13 cellular contexts compared by ENCODE assay signal in genomic region chr19:48990400-48990799, GRCh38. TPM values are rescaled to one million over a fixed set of nuclear protein-coding genes. Genes with fewer than 3 reads are reported as not detected.
DNase-seq lines count a peak whose midpoint lies in the region; ATAC-seq and TF ChIP-seq lines count a peak whose summit lies in the region.
"Had no signal": no experiment of that assay in that cellular context is flagged by ENCODE, and none has a peak within 500 bp of the region (broad histone marks: within the 10 kb centered on the region; RNA-seq: fewer than 3 reads in every experiment).

No MANE protein-coding gene starts in this region.

- H3K4me3 ChIP-seq in BLaER1 treated with 17β-estradiol and CSF1 and Interleukin-3, amounts not matched to agents 10 nM and 100 nM: peak overlapping the region; percentile 5 to 91 (median 64); a peak in 13 of 20 replicates
- H3K4me3 ChIP-seq in HEK293 (ENCODE audit: low read depth, low read length): no peak overlapping the region
- no peak overlapping the region for H3K4me3 ChIP-seq in MG63
- H3K4me3 ChIP-seq: sigmoid colon had no signal

- CTCF ChIA-PET in HEK293 (lab: Yijun Ruan, JAX): interaction anchor here (1.3 kb wide), 1 partner anchor 11 kb away, joined by 5 read pairs; no protein-coding TSS in a partner anchor

- peaks cover 42% of the 10 kb centered on the region for H3K4me1 Mint-ChIP-seq in brain
- H3K4me1 Mint-ChIP-seq in nephron progenitor cell: peaks cover 42% of the 10 kb centered on the region

- H3K9ac ChIP-seq in BLaER1 treated with 17β-estradiol and CSF1 and Interleukin-3, amounts not matched to agents 10 nM and 100 nM: peak overlapping the region; percentile 33 to 98 (median 92); a peak in 21 of 22 replicates

- POLR2A ChIA-PET in HEK293 (lab: Yijun Ruan, JAX): interaction anchor here (0.7 kb wide), 1 partner anchor 143 kb away, joined by 6 read pairs; no protein-coding TSS in a partner anchor

- peak overlapping the region; percentile 95 to 100 (median 99) for H3K4me2 ChIP-seq in BLaER1 treated with 17β-estradiol and CSF1 and Interleukin-3, amounts not matched to agents 10 nM and 100 nM

- no peaks in the 10 kb centered on the region for H3K9me3 ChIP-seq in BLaER1 treated with 17β-estradiol and CSF1 and Interleukin-3, amounts not matched to agents 10 nM and 100 nM (replicated peaks in 1 of 11)
- H3K9me3 ChIP-seq in HEK293 (ENCODE audit: control insufficient read depth, insufficient read depth, low read depth, low read length) (no peaks in the 10 kb centered on the region), MG63 (no peaks in the 10 kb centered on the region)
- H3K9me3 ChIP-seq: sigmoid colon had no signal

- H3K27ac Mint-ChIP-seq in brain: peak overlapping the region in 4 of 5 experiments; percentile 29 to 59 (median 50)
- H3K27ac Mint-ChIP-seq in nephron progenitor cell: peak overlapping the region; percentile 23

- ATAC-seq in foreskin keratinocyte: no peak

- no peak for DNase-seq in nephron progenitor cell
- no peak for DNase-seq in foreskin keratinocyte
- no peak for DNase-seq in NK-92 treated with Interleukin-12 subunit alpha and Interleukin-12 subunit beta, amount 100 ng/mL, for 24 hours (lab: John Stamatoyannopoulos, UW)
- DNase-seq in MG63: no peak
- DNase-seq in NCI-H187 (lab: John Stamatoyannopoulos, UW): no peak
- DNase-seq: activated naive CD4-positive, alpha-beta T cell treated with anti-CD3 and anti-CD28 coated beads, Interleukin-2, amount 50 U/mL, for 16 hours; cortex of kidney; NCI-H345 had no signal

- no peaks in the 10 kb centered on the region for H3K27me3 ChIP-seq in BLaER1 treated with 17β-estradiol and CSF1 and Interleukin-3, amounts not matched to agents 10 nM and 100 nM
- H3K27me3 ChIP-seq in foreskin keratinocyte (no peaks in the 10 kb centered on the region), MG63 (no peaks in the 10 kb centered on the region)
- H3K27me3 ChIP-seq: sigmoid colon had no signal

- H3K4me3 Mint-ChIP-seq in brain (peak overlapping the region; percentile 15 to 97 (median 19)), nephron progenitor cell (peak overlapping the region; percentile 36)

- peaks cover 33 to 59% (median 50%) of the 10 kb centered on the region in 11 experiments for H3K36me3 ChIP-seq in BLaER1 treated with 17β-estradiol and CSF1 and Interleukin-3, amounts not matched to agents 10 nM and 100 nM
- H3K36me3 ChIP-seq in HEK293 (ENCODE audit: control insufficient read depth in 2 of 2, insufficient read depth in 1 of 2, low read length in 2 of 2) (peaks cover 24 to 54% of the 10 kb centered on the region in 2 experiments; a peak in 2 of 3 replicates), MG63 (peaks cover 54% of the 10 kb centered on the region)

- peaks cover 45 to 57% (median 51%) of the 10 kb centered on the region in 10 experiments for H3K4me1 ChIP-seq in BLaER1 treated with 17β-estradiol and CSF1 and Interleukin-3, amounts not matched to agents 10 nM and 100 nM
- H3K4me1 ChIP-seq in HEK293 (ENCODE audit: control insufficient read depth, insufficient read depth, low read length): peaks cover 12% of the 10 kb centered on the region; the same call in 1 of the 2 replicates
- H3K4me1 ChIP-seq in foreskin keratinocyte: peaks cover 3% of the 10 kb centered on the region

- peaks cover 44% of the 10 kb centered on the region for H3K36me3 Mint-ChIP-seq in brain
- H3K36me3 Mint-ChIP-seq in nephron progenitor cell (ENCODE audit: low read depth): peaks cover 43% of the 10 kb centered on the region

- H3K9me3 Mint-ChIP-seq in brain (peaks cover 0 to 2% (median 0%) of the 10 kb centered on the region in 5 experiments), nephron progenitor cell (no peaks in the 10 kb centered on the region)

- peaks cover 13 to 81% (median 54%) of the 10 kb centered on the region in 11 experiments; a peak in 20 of 22 replicates for H4K20me1 ChIP-seq in BLaER1 treated with 17β-estradiol and CSF1 and Interleukin-3, amounts not matched to agents 10 nM and 100 nM

- no peak for TF ChIP-seq CTCF in HEK293 (tag by site-specific recombination; IDR thresholded peaks at IDR 0.05)
- no peak for TF ChIP-seq CTCF in brain (conservative IDR thresholded peaks at IDR 0.05)
- no peak for TF ChIP-seq CTCF in nephron progenitor cell (IDR thresholded peaks at IDR 0.05)
- no peak for TF ChIP-seq CTCF in foreskin keratinocyte (conservative IDR thresholded peaks at IDR 0.05)

- H3K27me3 Mint-ChIP-seq in brain: peaks cover 19% of the 10 kb centered on the region
- H3K27me3 Mint-ChIP-seq in nephron progenitor cell (ENCODE audit: low read depth, poor library complexity): no peaks in the 10 kb centered on the region

- peak overlapping the region in 10 of 11 experiments; percentile 22 to 95 (median 90); a peak in 17 of 22 replicates for H3K27ac ChIP-seq in BLaER1 treated with 17β-estradiol and CSF1 and Interleukin-3, amounts not matched to agents 10 nM and 100 nM
- H3K27ac ChIP-seq in HEK293 (ENCODE audit: extremely low read depth, low read depth, low read length) (no peak overlapping the region), foreskin keratinocyte (no peak overlapping the region)

TF ChIP-seq in HEK293, 187 proteins besides CTCF, POLR2A, EP300 and RAD21:
- TF ChIP-seq, protein P1, sequence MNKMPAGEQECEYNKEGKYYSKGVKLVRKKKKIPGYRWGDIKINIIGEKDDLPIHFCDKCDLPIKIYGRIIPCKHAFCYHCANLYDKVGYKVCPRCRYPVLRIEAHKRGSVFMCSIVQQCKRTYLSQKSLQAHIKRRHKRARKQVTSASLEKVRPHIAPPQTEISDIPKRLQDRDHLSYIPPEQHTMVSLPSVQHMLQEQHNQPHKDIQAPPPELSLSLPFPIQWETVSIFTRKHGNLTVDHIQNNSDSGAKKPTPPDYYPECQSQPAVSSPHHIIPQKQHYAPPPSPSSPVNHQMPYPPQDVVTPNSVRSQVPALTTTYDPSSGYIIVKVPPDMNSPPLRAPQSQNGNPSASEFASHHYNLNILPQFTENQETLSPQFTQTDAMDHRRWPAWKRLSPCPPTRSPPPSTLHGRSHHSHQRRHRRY (tag by site-specific recombination; IDR thresholded peaks at IDR 0.05): no peak
- TF ChIP-seq ZNF391 (tag by site-specific recombination; IDR thresholded peaks at IDR 0.05; ENCODE audit: borderline replicate concordance, low read depth): no peak
- no peak for TF ChIP-seq MYNN (tag by site-specific recombination; IDR thresholded peaks at IDR 0.05; ENCODE audit: borderline replicate concordance)
- no peak for TF ChIP-seq ZNF830 (tag by site-specific recombination; IDR thresholded peaks at IDR 0.05; ENCODE audit: low read depth)
- TF ChIP-seq ZFHX2 (tag by site-specific recombination; conservative IDR thresholded peaks at IDR 0.05): 0 out of 2 replicates have a peak, but pooled peaks have one; percentile 20

RNA-seq across cellular contexts. Expression of gene GYS1, which starts 2.7 kb away (rescaled TPM):
- polyA plus RNA-seq in brain (ENCODE audit: insufficient read depth, low read depth, low replicate concordance): 21.8 TPM
- total RNA-seq in foreskin keratinocyte: 42.4 and 42.7 TPM in 2 replicates
- 32.2 and 35.9 TPM in 2 replicates for polyA plus RNA-seq in foreskin keratinocyte
- 34.3 and 46.2 TPM in 2 replicates for total RNA-seq in MG63 (2014; rRNA removed; shearing (Covaris generic); ENCODE audit: low replicate concordance)

RNA-seq across cellular contexts. Expression of gene RUVBL2, which starts 3.3 kb away (rescaled TPM):
- polyA plus RNA-seq in brain (ENCODE audit: insufficient read depth, low read depth, low replicate concordance) (166 TPM), foreskin keratinocyte (168 and 188 TPM in 2 replicates)
- 159 and 189 TPM in 2 replicates for total RNA-seq in foreskin keratinocyte
- total RNA-seq in MG63 (2014; rRNA removed; shearing (Covaris generic); ENCODE audit: low replicate concordance): 386 and 644 TPM in 2 replicates

RNA-seq across cellular contexts. Expression of gene FTL, which starts 25.3 kb away (rescaled TPM):
- polyA plus RNA-seq in brain (ENCODE audit: insufficient read depth, low read depth, low replicate concordance): 3,022 TPM
- 1,121 and 1,400 TPM in 2 replicates for total RNA-seq in foreskin keratinocyte
- 1,652 and 2,111 TPM in 2 replicates for polyA plus RNA-seq in foreskin keratinocyte
- total RNA-seq in MG63 (2014; rRNA removed; shearing (Covaris generic); ENCODE audit: low replicate concordance): 880 and 1,766 TPM in 2 replicates

RNA-seq across cellular contexts. Expression of gene LHB, which starts 26.5 kb away (rescaled TPM):
- not detected for polyA plus RNA-seq in brain (ENCODE audit: insufficient read depth, low read depth, low replicate concordance)
- total RNA-seq in foreskin keratinocyte: 0.35 and 0.44 TPM in 2 replicates
- 0.65 and 0.81 TPM in 2 replicates for polyA plus RNA-seq in foreskin keratinocyte
- not detected in 2 replicates for total RNA-seq in MG63 (2014; rRNA removed; shearing (Covaris generic); ENCODE audit: low replicate concordance)
- total RNA-seq: sigmoid colon, temporal lobe had no signal
- polyA plus RNA-seq: sigmoid colon had no signal

RNA-seq across cellular contexts. Expression of gene CGB3, which starts 33.7 kb away (rescaled TPM):
- polyA plus RNA-seq in brain (ENCODE audit: insufficient read depth, low read depth, low replicate concordance) (not detected), foreskin keratinocyte (not detected in 2 replicates)
- not detected in 2 replicates for total RNA-seq in foreskin keratinocyte
- total RNA-seq in MG63 (2014; rRNA removed; shearing (Covaris generic); ENCODE audit: low replicate concordance): not detected in 2 replicates
- total RNA-seq: sigmoid colon, temporal lobe had no signal
- polyA plus RNA-seq: sigmoid colon had no signal

Comparison
In these comparisons a context has a peak if more than half of its experiments do, and no peak if none do; other contexts are left out.
1. H3K27ac ChIP-seq: peak in BLaER1 treated with 17β-estradiol and CSF1 and Interleukin-3, amounts not matched to agents 10 nM and 100 nM (10 of 11); none in HEK293 (single experiment) and foreskin keratinocyte (single experiment).
2. H3K4me3 ChIP-seq: peak in BLaER1 treated with 17β-estradiol and CSF1 and Interleukin-3, amounts not matched to agents 10 nM and 100 nM (10 of 10); none in HEK293 (single experiment) and MG63 (single experiment).